Comparison of ENCODE assay signal across 13 cellular contexts in genomic region chr3:135310317-135310716, GRCh38.
A peak's percentile ranks its signal among the peaks of the same experiment; 100 is the strongest.
DNase-seq lines count a peak whose midpoint lies in the region; ATAC-seq and TF ChIP-seq lines count a peak whose summit lies in the region.
"Had no signal": no experiment of that assay in that cellular context is flagged by ENCODE, and none has a peak within 500 bp of the region (broad histone marks: within the 10 kb centered on the region; RNA-seq: fewer than 3 reads in every experiment).

No MANE protein-coding gene starts in this region.

- no peaks in the 10 kb centered on the region for H3K36me3 ChIP-seq in adrenal gland (replicated peaks in 1 of 2)
- H3K36me3 ChIP-seq in suprapubic skin: no peaks in the 10 kb centered on the region
- H3K36me3 ChIP-seq in transverse colon: no peaks in the 10 kb centered on the region

- no peaks in the 10 kb centered on the region for H3K4me1 ChIP-seq in adrenal gland (replicated peaks in 1 of 2)
- H3K4me1 ChIP-seq in suprapubic skin: no peaks in the 10 kb centered on the region
- no peaks in the 10 kb centered on the region for H3K4me1 ChIP-seq in transverse colon

- TF ChIP-seq EP300 in suprapubic skin (IDR thresholded peaks at IDR 0.05): no peak
- no peak for TF ChIP-seq EP300 in transverse colon (IDR thresholded peaks at IDR 0.05; ENCODE audit: low read depth)

- in situ Hi-C loops in transverse colon (cut with MboI; ENCODE audit: low pct_ligation_motif_present in 1 of 4, low pct_unique_long_range_greater_than_20kb in 1 of 4, low sequenced_read_pairs in 3 of 4): no loop called here

- H3K4me1 Mint-ChIP-seq in activated CD4-positive, alpha-beta memory T cell treated with anti-CD3 and anti-CD28 coated beads, Interleukin-2, amount 10 ng/mL, durations not matched to agents 7 days and 5 days: no peaks in the 10 kb centered on the region
- no peaks in the 10 kb centered on the region for H3K4me1 Mint-ChIP-seq in activated T-cell treated with anti-CD3 and anti-CD28 coated beads, Interleukin-2, amount 50 U/mL, for 72 hours (ENCODE audit: low read depth)
- H3K4me1 Mint-ChIP-seq: activated T-helper 17 cell treated with anti-CD3 and anti-CD28 coated beads, Interleukin-2, amount 50 U/mL, for 72 hours had no signal

- no peaks in the 10 kb centered on the region for H3K36me3 Mint-ChIP-seq in activated CD4-positive, alpha-beta memory T cell treated with anti-CD3 and anti-CD28 coated beads, Interleukin-2, amount 10 ng/mL, durations not matched to agents 7 days and 5 days (ENCODE audit: low read depth)
- H3K36me3 Mint-ChIP-seq in activated T-cell treated with anti-CD3 and anti-CD28 coated beads, Interleukin-2, amount 50 U/mL, for 72 hours (ENCODE audit: insufficient read depth in 2 of 2): no peaks in the 10 kb centered on the region

- WGBS in adrenal gland, 4 donors: 22 to 28% (median 26%) methylated on average over 4 of the region's 4 CpGs
- WGBS in suprapubic skin: 36% methylated on average over 4 of the region's 4 CpGs
- WGBS in transverse colon (ENCODE audit: low coverage in 1 of 2), 2 donors: 13% methylated on average over 4 of the region's 4 CpGs; no CpG with 5 or more reads in 1 of the 2 donors

- TF ChIP-seq CTCF in adrenal gland (IDR thresholded peaks at IDR 0.05): no peak
- TF ChIP-seq CTCF in suprapubic skin (IDR thresholded peaks at IDR 0.05): no peak
- no peak for TF ChIP-seq CTCF in transverse colon (IDR thresholded peaks at IDR 0.05)

- TF ChIP-seq POLR2A in adrenal gland (IDR thresholded peaks at IDR 0.05): no peak
- no peak for TF ChIP-seq POLR2A in suprapubic skin (IDR thresholded peaks at IDR 0.05)
- TF ChIP-seq POLR2A in transverse colon (IDR thresholded peaks at IDR 0.05): no peak

- H3K27me3 ChIP-seq in adrenal gland: no peaks in the 10 kb centered on the region
- no peaks in the 10 kb centered on the region for H3K27me3 ChIP-seq in suprapubic skin
- no peaks in the 10 kb centered on the region for H3K27me3 ChIP-seq in transverse colon

- H3K4me3 Mint-ChIP-seq in activated CD4-positive, alpha-beta memory T cell treated with anti-CD3 and anti-CD28 coated beads, Interleukin-2, amount 10 ng/mL, durations not matched to agents 7 days and 5 days: no peak overlapping the region
- H3K4me3 Mint-ChIP-seq in activated T-cell treated with anti-CD3 and anti-CD28 coated beads, Interleukin-2, amount 50 U/mL, for 72 hours: no peak overlapping the region
- H3K4me3 Mint-ChIP-seq: activated T-helper 17 cell treated with anti-CD3 and anti-CD28 coated beads, Interleukin-2, amount 50 U/mL, for 72 hours had no signal

- no peaks in the 10 kb centered on the region for H3K9me3 ChIP-seq in adrenal gland (replicated peaks in 1 of 3)
- H3K9me3 ChIP-seq in suprapubic skin: no peaks in the 10 kb centered on the region
- no peaks in the 10 kb centered on the region for H3K9me3 ChIP-seq in transverse colon

- no peaks in the 10 kb centered on the region for H3K27me3 Mint-ChIP-seq in activated CD4-positive, alpha-beta memory T cell treated with anti-CD3 and anti-CD28 coated beads, Interleukin-2, amount 10 ng/mL, durations not matched to agents 7 days and 5 days
- no peaks in the 10 kb centered on the region for H3K27me3 Mint-ChIP-seq in activated T-cell treated with anti-CD3 and anti-CD28 coated beads, Interleukin-2, amount 50 U/mL, for 72 hours (ENCODE audit: low read depth)
- H3K27me3 Mint-ChIP-seq: activated T-helper 17 cell treated with anti-CD3 and anti-CD28 coated beads, Interleukin-2, amount 50 U/mL, for 72 hours had no signal

- CTCF ChIA-PET in activated CD4-positive, alpha-beta memory T cell treated with anti-CD3 and anti-CD28 coated beads, Interleukin-2, amount 10 ng/mL, durations not matched to agents 7 days and 5 days (lab: Charles Lee): no interaction called here

- no peak overlapping the region for H3K27ac Mint-ChIP-seq in activated CD4-positive, alpha-beta memory T cell treated with anti-CD3 and anti-CD28 coated beads, Interleukin-2, amount 10 ng/mL, durations not matched to agents 7 days and 5 days
- H3K27ac Mint-ChIP-seq in activated T-cell treated with anti-CD3 and anti-CD28 coated beads, Interleukin-2, amount 50 U/mL, for 72 hours: no peak overlapping the region
- H3K27ac Mint-ChIP-seq: activated T-helper 17 cell treated with anti-CD3 and anti-CD28 coated beads, Interleukin-2, amount 50 U/mL, for 72 hours had no signal

- intact Hi-C loops in adrenal gland (cut with DNase I) (no loop called here), transverse colon (cut with DNase I; ENCODE audit: low total_unique reads) (no loop called here)

- H3K27ac ChIP-seq in adrenal gland: no peak overlapping the region
- no peak overlapping the region for H3K27ac ChIP-seq in suprapubic skin
- no peak overlapping the region for H3K27ac ChIP-seq in transverse colon

- ATAC-seq in GM21717 (IDR thresholded peaks at IDR 0.05; ENCODE audit: unreplicated experiment): peak; percentile 86
- no peak for ATAC-seq in activated T-cell treated with anti-CD3 and anti-CD28 coated beads, Interleukin-2, amount 50 U/mL, for 72 hours (replicated peaks in 1 of 2)
- ATAC-seq: activated T-helper 17 cell treated with anti-CD3 and anti-CD28 coated beads, Interleukin-2, amount 50 U/mL, for 72 hours had no signal

- DNase-seq in ELF-1 (ENCODE audit: low read depth, low spot score) (peak; percentile 47), HS-5 (ENCODE audit: low read depth) (peak; percentile 23), adrenal gland (peak in 4 of 7 donors; percentile 16 to 42 (median 22)), suprapubic skin (ENCODE audit: low spot score in 2 of 2) (no peak), transverse colon (no peak)
- no peak for DNase-seq in activated CD4-positive, alpha-beta memory T cell treated with anti-CD3 and anti-CD28 coated beads, Interleukin-2, amount 10 ng/mL, durations not matched to agents 7 days and 5 days
- no peak for DNase-seq in activated T-cell treated with anti-CD3 and anti-CD28 coated beads, Interleukin-2, amount 50 U/mL, for 72 hours
- DNase-seq: DMS79, KG1, NCI-H2029 treated with DMSO at 0.1 percent for 48 hours, SW 1271 had no signal

- H3K4me3 ChIP-seq in adrenal gland: no peak overlapping the region
- H3K4me3 ChIP-seq in suprapubic skin: no peak overlapping the region
- no peak overlapping the region for H3K4me3 ChIP-seq in transverse colon

- H3K9me3 Mint-ChIP-seq in activated CD4-positive, alpha-beta memory T cell treated with anti-CD3 and anti-CD28 coated beads, Interleukin-2, amount 10 ng/mL, durations not matched to agents 7 days and 5 days: peaks cover 6% of the 10 kb centered on the region
- H3K9me3 Mint-ChIP-seq in activated T-cell treated with anti-CD3 and anti-CD28 coated beads, Interleukin-2, amount 50 U/mL, for 72 hours: peaks cover 0 to 4% of the 10 kb centered on the region in 2 donors

- POLR2A ChIA-PET in activated CD4-positive, alpha-beta memory T cell treated with anti-CD3 and anti-CD28 coated beads, Interleukin-2, amount 10 ng/mL, durations not matched to agents 7 days and 5 days (lab: Charles Lee): no interaction called here

Comparison
In these comparisons a context has a peak if more than half of its experiments do, and no peak if none do; other contexts are left out.
1. DNase-seq: peak in ELF-1 (single experiment), HS-5 (single experiment) and adrenal gland (4 of 7); none in suprapubic skin (0 of 2), activated CD4-positive, alpha-beta memory T cell treated with anti-CD3 and anti-CD28 coated beads, Interleukin-2, amount 10 ng/mL, durations not matched to agents 7 days and 5 days (single experiment), activated T-cell treated with anti-CD3 and anti-CD28 coated beads, Interleukin-2, amount 50 U/mL, for 72 hours (0 of 2) and transverse colon (single experiment).